Comparison of ENCODE assay signal across 21 cellular contexts in the genomic region with DNA sequence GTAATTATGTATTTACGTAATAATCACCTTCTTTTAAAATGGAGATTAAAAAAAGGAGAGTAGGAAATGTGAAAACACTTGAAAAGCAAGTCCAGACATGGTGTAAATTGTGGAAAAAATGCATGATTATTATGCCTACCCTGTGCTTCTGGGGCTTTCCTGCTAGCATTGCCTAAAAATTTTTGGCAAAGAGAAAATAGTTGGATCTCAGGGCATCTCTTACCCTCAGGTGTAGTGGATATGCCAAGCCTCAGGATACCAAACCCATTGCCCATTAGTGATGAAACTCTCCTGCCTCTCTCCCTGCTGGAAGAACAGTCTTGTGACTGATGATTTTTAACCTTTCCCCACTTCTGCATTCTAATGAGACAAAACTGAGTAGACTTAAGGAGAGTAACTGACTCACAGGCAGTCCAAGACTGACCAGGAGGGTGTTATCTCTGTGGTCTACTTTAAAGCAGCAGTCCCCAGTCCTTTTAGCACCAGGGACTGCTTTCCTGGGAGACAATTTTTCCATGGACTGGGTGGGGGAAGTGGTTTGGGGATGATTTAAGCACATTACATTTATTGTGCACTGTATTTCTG.
"Had no signal": no experiment of that assay in that cellular context is flagged by ENCODE, and none has a peak within 500 bp of the region (broad histone marks: within the 10 kb centered on the region; RNA-seq: fewer than 3 reads in every experiment).

No MANE protein-coding gene starts in this region.

- ATAC-seq: gastrocnemius medialis, left ventricle myocardium superior, natural killer cell, right cardiac atrium had no signal

- H3K4me3 Mint-ChIP-seq: activated CD4-positive, alpha-beta T cell treated with anti-CD3 and anti-CD28 coated beads, Interleukin-2, amount 10 ng/mL, durations not matched to agents 7 days and 5 days; activated naive CD8-positive, alpha-beta T cell; dendritic cell treated with granulocyte-macrophage colony-stimulating factor and Interleukin-4, amounts not matched to agents 40 ng/mL and 50 ng/mL, for 4 days; natural killer cell; T-helper 2 cell treated with Interferon-gamma antibody and Interleukin-4, amounts not matched to agents 5 μg/mL and 100 μg/mL, for 36 hours had no signal

- H3K27ac Mint-ChIP-seq: activated CD4-positive, alpha-beta T cell treated with anti-CD3 and anti-CD28 coated beads, Interleukin-2, amount 10 ng/mL, durations not matched to agents 7 days and 5 days; activated naive CD8-positive, alpha-beta T cell; dendritic cell treated with granulocyte-macrophage colony-stimulating factor and Interleukin-4, amounts not matched to agents 40 ng/mL and 50 ng/mL, for 4 days; natural killer cell; T-helper 2 cell treated with Interferon-gamma antibody and Interleukin-4, amounts not matched to agents 5 μg/mL and 100 μg/mL, for 36 hours had no signal

- H3K4me1 ChIP-seq: gastrocnemius medialis, uterus had no signal

- H3K36me3 Mint-ChIP-seq: activated naive CD8-positive, alpha-beta T cell; natural killer cell had no signal

- H3K4me3 ChIP-seq: gastrocnemius medialis, tibial artery, uterus had no signal

- H3K9me3 Mint-ChIP-seq: activated CD4-positive, alpha-beta T cell treated with anti-CD3 and anti-CD28 coated beads, Interleukin-2, amount 10 ng/mL, durations not matched to agents 7 days and 5 days; dendritic cell treated with granulocyte-macrophage colony-stimulating factor and Interleukin-4, amounts not matched to agents 40 ng/mL and 50 ng/mL, for 4 days; T-helper 2 cell treated with Interferon-gamma antibody and Interleukin-4, amounts not matched to agents 5 μg/mL and 100 μg/mL, for 36 hours had no signal

- H3K27me3 Mint-ChIP-seq: activated naive CD8-positive, alpha-beta T cell; dendritic cell treated with granulocyte-macrophage colony-stimulating factor and Interleukin-4, amounts not matched to agents 40 ng/mL and 50 ng/mL, for 4 days had no signal

- DNase-seq: activated CD4-positive, alpha-beta T cell treated with anti-CD3 and anti-CD28 coated beads, Interleukin-2, amount 10 ng/mL, durations not matched to agents 7 days and 5 days; activated CD4-positive, CD25-positive, alpha-beta regulatory T cell; activated CD8-positive, alpha-beta memory T cell treated with anti-CD3 and anti-CD28 coated beads for 24 hours; activated gamma-delta T cell treated with Interleukin-2 at 50 U/mL for 16 hours; brain microvascular endothelial cell; cerebellar nuclear complex; effector memory CD4-positive, alpha-beta T cell; gastrocnemius medialis; left ventricle myocardium superior; mesendoderm; natural killer cell; posterior cingulate gyrus; right cardiac atrium; small intestine; stimulated activated CD4-positive, alpha-beta T cell treated with anti-CD3 and anti-CD28 coated beads, Interleukin-4, amount 100 ng/mL, for 24 hours; stimulated activated naive CD4-positive, alpha-beta T cell; tibial artery; uterus had no signal

- H3K27ac ChIP-seq: brain microvascular endothelial cell, gastrocnemius medialis, tibial artery, uterus had no signal

- FAIRE-seq: small intestine had no signal

- H3K27me3 ChIP-seq: brain microvascular endothelial cell, gastrocnemius medialis, tibial artery, uterus had no signal

- H3K4me1 Mint-ChIP-seq: activated CD4-positive, alpha-beta T cell treated with anti-CD3 and anti-CD28 coated beads, Interleukin-2, amount 10 ng/mL, durations not matched to agents 7 days and 5 days; natural killer cell had no signal

- H3K9me3 ChIP-seq: gastrocnemius medialis, tibial artery, uterus had no signal

- H3K36me3 ChIP-seq: brain microvascular endothelial cell, gastrocnemius medialis, tibial artery, uterus had no signal
